Comparison of ENCODE assay signal across 8 cellular contexts in the genomic region with DNA sequence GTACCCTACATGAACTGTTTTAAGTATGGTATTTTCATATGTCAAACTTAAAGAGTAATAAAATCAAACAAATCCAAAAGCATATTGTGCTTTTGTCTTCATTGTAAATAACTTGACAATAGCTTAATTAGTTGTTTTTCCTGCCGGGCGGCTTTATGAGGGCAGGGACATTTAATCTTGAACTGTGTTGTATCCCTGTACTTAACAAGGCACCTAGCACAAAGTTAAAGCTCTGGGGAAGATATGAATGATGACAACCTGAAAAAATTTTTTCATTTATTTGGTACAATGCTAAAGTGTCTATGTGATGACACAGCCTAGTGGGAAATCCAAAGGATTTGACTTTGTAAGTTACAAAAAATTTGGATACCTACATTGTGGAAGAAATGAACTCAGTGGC. TPM values are rescaled to one million over a fixed set of nuclear protein-coding genes. Genes with fewer than 3 reads are reported as not detected.
DNase-seq lines count a peak whose midpoint lies in the region; ATAC-seq, FAIRE-seq and TF ChIP-seq lines count a peak whose summit lies in the region.

No MANE protein-coding gene starts in this region.

- TF ChIP-seq POLR2A in right lobe of liver (IDR thresholded peaks at IDR 0.05) = no peak
- TF ChIP-seq POLR2A in transverse colon (IDR thresholded peaks at IDR 0.05) = no peak

- H3K27ac ChIP-seq in astrocyte (ENCODE audit: low read depth, low read length) (no peak overlapping the region), right lobe of liver (peak overlapping the region in 1 of 3 donors; percentile 16), transverse colon (peak overlapping the region; percentile 75 to 87 (median 86))

- H3K36me3 Mint-ChIP-seq in activated naive CD4-positive, alpha-beta T cell treated with anti-CD3 and anti-CD28 coated beads for 36 hours (ENCODE audit: low read depth) = no peaks in the 10 kb centered on the region
- H3K36me3 Mint-ChIP-seq in astrocyte (ENCODE audit: low read depth, unreplicated experiment) = no peaks in the 10 kb centered on the region

- H3K9me3 ChIP-seq in astrocyte (ENCODE audit: insufficient read depth, low read depth, low read length) (no peaks in the 10 kb centered on the region), right lobe of liver (no peaks in the 10 kb centered on the region), transverse colon (no peaks in the 10 kb centered on the region)

- ATAC-seq in right lobe of liver = no peak
- no peak for ATAC-seq in HG02763 (IDR thresholded peaks at IDR 0.05; ENCODE audit: unreplicated experiment)

- H3K4me1 ChIP-seq in astrocyte (ENCODE audit: insufficient read depth, low read length) (peaks cover 5% of the 10 kb centered on the region), right lobe of liver (no peaks in the 10 kb centered on the region), transverse colon (peaks cover 0 to 15% (median 10%) of the 10 kb centered on the region in 4 donors)

- FAIRE-seq in astrocyte (lab: Jason Lieb, UNC) = no peak

- in situ Hi-C loops in transverse colon (cut with MboI; ENCODE audit: low pct_ligation_motif_present in 1 of 4, low pct_unique_long_range_greater_than_20kb in 1 of 4, low sequenced_read_pairs in 3 of 4) = no loop called here

- peak overlapping the region; percentile 41 for H3K27ac Mint-ChIP-seq in activated naive CD4-positive, alpha-beta T cell treated with anti-CD3 and anti-CD28 coated beads for 36 hours
- peak overlapping the region; percentile 9 for H3K27ac Mint-ChIP-seq in astrocyte (ENCODE audit: unreplicated experiment)

- H4K20me1 ChIP-seq in astrocyte (ENCODE audit: insufficient read depth, low read length) = no peaks in the 10 kb centered on the region

- peaks cover 17% of the 10 kb centered on the region for H3K4me1 Mint-ChIP-seq in activated naive CD4-positive, alpha-beta T cell treated with anti-CD3 and anti-CD28 coated beads for 36 hours (ENCODE audit: low read depth)
- H3K4me1 Mint-ChIP-seq in astrocyte (ENCODE audit: low read depth, unreplicated experiment) = peaks cover 6% of the 10 kb centered on the region

- H3K4me3 Mint-ChIP-seq in activated naive CD4-positive, alpha-beta T cell treated with anti-CD3 and anti-CD28 coated beads for 36 hours = peak overlapping the region; percentile 91
- H3K4me3 Mint-ChIP-seq in astrocyte (ENCODE audit: unreplicated experiment) = peak overlapping the region; percentile 98

- peak overlapping the region; percentile 82 for H3K4me3 ChIP-seq in astrocyte (ENCODE audit: insufficient read depth, low read depth, low read length)
- peak overlapping the region; percentile 84 to 93 (median 85) for H3K4me3 ChIP-seq in right lobe of liver
- H3K4me3 ChIP-seq in transverse colon = peak overlapping the region in 3 of 4 donors; percentile 82 to 90 (median 88)

- TF ChIP-seq EP300 in transverse colon (IDR thresholded peaks at IDR 0.05; ENCODE audit: low read depth) = no peak

- H3K4me2 ChIP-seq in astrocyte (ENCODE audit: low read length) = peak overlapping the region; percentile 96

- H3K36me3 ChIP-seq in astrocyte (ENCODE audit: insufficient read depth, low read length) (no peaks in the 10 kb centered on the region), right lobe of liver (no peaks in the 10 kb centered on the region), transverse colon (no peaks in the 10 kb centered on the region)

- no peaks in the 10 kb centered on the region for H3K9me3 Mint-ChIP-seq in activated naive CD4-positive, alpha-beta T cell treated with anti-CD3 and anti-CD28 coated beads for 36 hours
- no peaks in the 10 kb centered on the region for H3K9me3 Mint-ChIP-seq in astrocyte (ENCODE audit: unreplicated experiment)

- whole genome bisulfite sequencing in right lobe of liver (ENCODE audit: insufficient coverage, low coverage, low lambda C conversion rate, missing lambda C conversion rate) = 95% methylated on average over 2 of the region's 2 CpGs
- 60 to 69% methylated on average over 2 of the region's 2 CpGs for WGBS in transverse colon (ENCODE audit: low coverage in 1 of 2), 2 donors

- no peak for TF ChIP-seq CTCF in astrocyte (IDR thresholded peaks at IDR 0.05; ENCODE audit: insufficient read depth, low read depth, low read length)
- no peak for TF ChIP-seq CTCF in right lobe of liver (IDR thresholded peaks at IDR 0.05)
- TF ChIP-seq CTCF in transverse colon (IDR thresholded peaks at IDR 0.05) = no peak

- H3K27me3 Mint-ChIP-seq in activated naive CD4-positive, alpha-beta T cell treated with anti-CD3 and anti-CD28 coated beads for 36 hours (ENCODE audit: low read depth) = peaks cover 6% of the 10 kb centered on the region
- peaks cover 2% of the 10 kb centered on the region for H3K27me3 Mint-ChIP-seq in astrocyte (ENCODE audit: low read depth, unreplicated experiment)

- H3K9ac ChIP-seq in astrocyte (ENCODE audit: low read length) = peak overlapping the region; percentile 87

- H3K27me3 ChIP-seq in astrocyte (ENCODE audit: insufficient read depth, low read length) (no peaks in the 10 kb centered on the region), right lobe of liver (no peaks in the 10 kb centered on the region), transverse colon (no peaks in the 10 kb centered on the region)

- peak overlapping the region; percentile 76 for H2AFZ ChIP-seq in astrocyte (ENCODE audit: low read depth, low read length)

- CTCF ChIA-PET in activated naive CD4-positive, alpha-beta T cell treated with anti-CD3 and anti-CD28 coated beads for 36 hours (lab: Charles Lee) = interaction anchor here (1.0 kb wide), 1 partner anchor 70 kb away, joined by 3 read pairs; no protein-coding TSS in a partner anchor

- H3K79me2 ChIP-seq in astrocyte (ENCODE audit: insufficient read depth, low read length) = peaks cover 16% of the 10 kb centered on the region

- intact Hi-C loops in activated naive CD4-positive, alpha-beta T cell treated with anti-CD3 and anti-CD28 coated beads for 36 hours (cut with micrococcal nuclease) = no loop called here
- intact Hi-C loops in right lobe of liver (cut with DNase I) (no loop called here), transverse colon (cut with DNase I; ENCODE audit: low total_unique reads) (no loop called here)

- DNase-seq in activated naive CD4-positive, alpha-beta T cell treated with anti-CD3 and anti-CD28 coated beads for 36 hours = no peak
- DNase-seq in activated naive CD4-positive, alpha-beta T cell treated with anti-CD3 and anti-CD28 coated beads, Interleukin-2, amount 50 U/mL, for 16 hours = no peak
- no peak for DNase-seq in astrocyte (ENCODE audit: low read depth)
- DNase-seq in right lobe of liver = no peak
- peak; percentile 17 for DNase-seq in transverse colon
- DNase-seq in NCI-H526 treated with DMSO at 0.1 percent for 48 hours (lab: John Stamatoyannopoulos, UW) = no peak
- no peak for DNase-seq in Ammon's horn (ENCODE audit: low spot score)

RNA-seq across cellular contexts. Expression of gene HACE1, which starts 0.5 kb away (rescaled TPM):
- 10 to 100 TPM; 11.7 to 12.6 TPM for total RNA-seq in activated naive CD4-positive, alpha-beta T cell treated with anti-CD3 and anti-CD28 coated beads for 36 hours
- total RNA-seq in astrocyte (13.7 and 13.8 TPM in 2 replicates), right lobe of liver (1 to 10 TPM; 2.7 to 3.7 (median 3.1) TPM), transverse colon (10 to 100 TPM; 10.1 to 24.3 (median 14.6) TPM)
